In genomic region chr9:98532147-98532546, GRCh38 we compare ENCODE assay signal across 2 cellular contexts.
TF ChIP-seq lines count a peak whose summit lies in the region.

No MANE protein-coding gene starts in this region.

TF ChIP-seq in SK-N-SH, 30 proteins besides CTCF, POLR2A, EP300 and RAD21 (continued from another document):
- no peak for TF ChIP-seq MAX (IDR thresholded peaks at IDR 0.05; ENCODE audit: low read depth)

TF ChIP-seq in SK-N-SH treated with all-trans-retinoic acid at 6 μM for 48 hours, 23 proteins besides CTCF, POLR2A, EP300 and RAD21 (continued from another document):
- TF ChIP-seq CREB5 (CRISPR knock-in tag; IDR thresholded peaks at IDR 0.05; ENCODE audit: low read depth) = no peak
- TF ChIP-seq ZNF70 (CRISPR knock-in tag; IDR thresholded peaks at IDR 0.05) = no peak
- TF ChIP-seq TOX (CRISPR knock-in tag; IDR thresholded peaks at IDR 0.05; ENCODE audit: borderline replicate concordance) = no peak
